In genomic region chr20:34888468-34888867, GRCh38 we compare ENCODE assay signal across 1 cellular context.
TF ChIP-seq lines count a peak whose summit lies in the region.

No MANE protein-coding gene starts in this region.

TF ChIP-seq in K562, 482 proteins besides CTCF, POLR2A, EP300 and RAD21 (continued from another document and continues in another):
- no peak for TF ChIP-seq PREB (CRISPR knock-in tag; IDR thresholded peaks at IDR 0.05)
- TF ChIP-seq CXXC5 (CRISPR knock-in tag; IDR thresholded peaks at IDR 0.05) = peak; percentile 18; the same call in 1 of the 2 replicates
- peak; percentile 95 for TF ChIP-seq CBFA2T3 (IDR thresholded peaks at IDR 0.05)
- no peak for TF ChIP-seq CGGBP1 (CRISPR knock-in tag; IDR thresholded peaks at IDR 0.05)
- no peak for TF ChIP-seq ZNF263 (CRISPR knock-in tag; IDR thresholded peaks at IDR 0.05; ENCODE audit: borderline replicate concordance)
- TF ChIP-seq HOMEZ (CRISPR knock-in tag; IDR thresholded peaks at IDR 0.05) = no peak
- no peak for TF ChIP-seq ARID4B (CRISPR knock-in tag; IDR thresholded peaks at IDR 0.05)
- no peak for TF ChIP-seq HNRNPH1 (optimal IDR thresholded peaks at IDR 0.05; ENCODE audit: low read depth, low read length)
- TF ChIP-seq TBL1XR1 (IDR thresholded peaks at IDR 0.05; ENCODE audit: low read length in 2 of 2) = peak in 1 of 2 experiments; percentile 67; a peak in 2 of 4 replicates
- no peak for TF ChIP-seq ZC3H8 (IDR thresholded peaks at IDR 0.05)
- no peak for TF ChIP-seq SNAPC5 (CRISPR knock-in tag; IDR thresholded peaks at IDR 0.05)
- no peak for TF ChIP-seq GTF2A2 (tag; IDR thresholded peaks at IDR 0.05)
- TF ChIP-seq ZC3H4 (CRISPR knock-in tag; IDR thresholded peaks at IDR 0.05; ENCODE audit: borderline replicate concordance) = no peak
- TF ChIP-seq MTA2 (IDR thresholded peaks at IDR 0.05; ENCODE audit: low read depth) = peak; percentile 67
- peak; percentile 96 for TF ChIP-seq DPF2 (IDR thresholded peaks at IDR 0.05)
- TF ChIP-seq PRPF4 (IDR thresholded peaks at IDR 0.05; ENCODE audit: insufficient read depth, low read depth, low read length, poor library complexity, severe bottlenecking) = no peak
- no peak for TF ChIP-seq SAFB2 (IDR thresholded peaks at IDR 0.05; ENCODE audit: borderline replicate concordance, low read depth, low read length, severe bottlenecking)
- no peak for TF ChIP-seq SRF (CRISPR knock-in tag; IDR thresholded peaks at IDR 0.05)
- TF ChIP-seq ZNF551 (CRISPR knock-in tag; IDR thresholded peaks at IDR 0.05) = no peak
- no peak for TF ChIP-seq IFI16 (CRISPR knock-in tag; IDR thresholded peaks at IDR 0.05)
- TF ChIP-seq XRCC5 (IDR thresholded peaks at IDR 0.05; ENCODE audit: low read depth, low read length) = no peak
- no peak for TF ChIP-seq GTF2E2 (tag; IDR thresholded peaks at IDR 0.05)
- TF ChIP-seq NCOA4 (IDR thresholded peaks at IDR 0.05; ENCODE audit: partially characterized antibody) = no peak
- TF ChIP-seq ZNF224 (CRISPR knock-in tag; IDR thresholded peaks at IDR 0.05) = no peak
- TF ChIP-seq ELF1 (tag; IDR thresholded peaks at IDR 0.05) = no peak
- TF ChIP-seq USF1 (CRISPR knock-in tag; IDR thresholded peaks at IDR 0.05) = no peak
- TF ChIP-seq ELK3 (CRISPR knock-in tag; IDR thresholded peaks at IDR 0.05) = no peak
- no peak for TF ChIP-seq PYGO2 (tag; IDR thresholded peaks at IDR 0.05)
- no peak for TF ChIP-seq GABPB1 (CRISPR knock-in tag; IDR thresholded peaks at IDR 0.05)
- TF ChIP-seq KAT2B (IDR thresholded peaks at IDR 0.05; ENCODE audit: low read depth, low read length) = no peak
- TF ChIP-seq POLR2G (IDR thresholded peaks at IDR 0.05; ENCODE audit: low read depth, low read length) = no peak
- TF ChIP-seq MLLT1 (IDR thresholded peaks at IDR 0.05) = no peak
- TF ChIP-seq MCM7 (IDR thresholded peaks at IDR 0.05) = no peak
- peak; percentile 73 for TF ChIP-seq ADNP (tag; IDR thresholded peaks at IDR 0.05)
- TF ChIP-seq ZBTB43 (CRISPR knock-in tag; IDR thresholded peaks at IDR 0.05) = no peak
- no peak for TF ChIP-seq XRCC4 (IDR thresholded peaks at IDR 0.05; ENCODE audit: extremely low read depth, insufficient read depth, insufficient read length)
- TF ChIP-seq JUN (IDR thresholded peaks at IDR 0.05; ENCODE audit: borderline replicate concordance, low read depth, low read length) = no peak
- TF ChIP-seq JUN (CRISPR knock-in tag; IDR thresholded peaks at IDR 0.05; ENCODE audit: borderline replicate concordance) = no peak
- TF ChIP-seq NFATC3 (IDR thresholded peaks at IDR 0.05) = no peak
- TF ChIP-seq ZNF316 (IDR thresholded peaks at IDR 0.05) = peak; percentile 98
- TF ChIP-seq NEUROD1 (IDR thresholded peaks at IDR 0.05; ENCODE audit: borderline replicate concordance, low read depth, low read length, partially characterized antibody) = no peak
- TF ChIP-seq TEAD2 (tag; IDR thresholded peaks at IDR 0.05) = no peak
- no peak for TF ChIP-seq HNRNPUL1 (IDR thresholded peaks at IDR 0.05; ENCODE audit: low read length)
- no peak; the same call in 1 of the 2 replicates for TF ChIP-seq KHSRP (IDR thresholded peaks at IDR 0.05)
- TF ChIP-seq CLOCK (CRISPR knock-in tag; IDR thresholded peaks at IDR 0.05; ENCODE audit: borderline replicate concordance) = no peak
- no peak for TF ChIP-seq MEF2A (IDR thresholded peaks at IDR 0.05; ENCODE audit: control insufficient read depth, low read depth, low read length)
- no peak for TF ChIP-seq BCL6 (CRISPR knock-in tag; IDR thresholded peaks at IDR 0.05)
- TF ChIP-seq TAF9B (IDR thresholded peaks at IDR 0.05; ENCODE audit: partially characterized antibody) = no peak
- TF ChIP-seq FOXJ3 (CRISPR knock-in tag; IDR thresholded peaks at IDR 0.05) = no peak
- no peak for TF ChIP-seq ELF2 (CRISPR knock-in tag; IDR thresholded peaks at IDR 0.05)
- no peak for TF ChIP-seq ELF4 (CRISPR knock-in tag; IDR thresholded peaks at IDR 0.05)
- TF ChIP-seq FOXP1 (CRISPR knock-in tag; IDR thresholded peaks at IDR 0.05) = 0 out of 2 replicates have a peak, but pooled peaks have one; percentile 26
- TF ChIP-seq ETV5 (CRISPR knock-in tag; IDR thresholded peaks at IDR 0.05; ENCODE audit: low read depth) = no peak
- no peak for TF ChIP-seq ZNF253 (CRISPR knock-in tag; conservative IDR thresholded peaks at IDR 0.05)
- TF ChIP-seq ZFP36 (IDR thresholded peaks at IDR 0.05; ENCODE audit: low read depth, low read length, partially characterized antibody) = no peak
- no peak for TF ChIP-seq ZNF398 (CRISPR knock-in tag; IDR thresholded peaks at IDR 0.05)
- no peak for TF ChIP-seq DLX4 (CRISPR knock-in tag; IDR thresholded peaks at IDR 0.05)
- no peak for TF ChIP-seq TAF15 (IDR thresholded peaks at IDR 0.05; ENCODE audit: low read depth, low read length)
